9 cellular contexts compared by ENCODE assay signal in the genomic region with DNA sequence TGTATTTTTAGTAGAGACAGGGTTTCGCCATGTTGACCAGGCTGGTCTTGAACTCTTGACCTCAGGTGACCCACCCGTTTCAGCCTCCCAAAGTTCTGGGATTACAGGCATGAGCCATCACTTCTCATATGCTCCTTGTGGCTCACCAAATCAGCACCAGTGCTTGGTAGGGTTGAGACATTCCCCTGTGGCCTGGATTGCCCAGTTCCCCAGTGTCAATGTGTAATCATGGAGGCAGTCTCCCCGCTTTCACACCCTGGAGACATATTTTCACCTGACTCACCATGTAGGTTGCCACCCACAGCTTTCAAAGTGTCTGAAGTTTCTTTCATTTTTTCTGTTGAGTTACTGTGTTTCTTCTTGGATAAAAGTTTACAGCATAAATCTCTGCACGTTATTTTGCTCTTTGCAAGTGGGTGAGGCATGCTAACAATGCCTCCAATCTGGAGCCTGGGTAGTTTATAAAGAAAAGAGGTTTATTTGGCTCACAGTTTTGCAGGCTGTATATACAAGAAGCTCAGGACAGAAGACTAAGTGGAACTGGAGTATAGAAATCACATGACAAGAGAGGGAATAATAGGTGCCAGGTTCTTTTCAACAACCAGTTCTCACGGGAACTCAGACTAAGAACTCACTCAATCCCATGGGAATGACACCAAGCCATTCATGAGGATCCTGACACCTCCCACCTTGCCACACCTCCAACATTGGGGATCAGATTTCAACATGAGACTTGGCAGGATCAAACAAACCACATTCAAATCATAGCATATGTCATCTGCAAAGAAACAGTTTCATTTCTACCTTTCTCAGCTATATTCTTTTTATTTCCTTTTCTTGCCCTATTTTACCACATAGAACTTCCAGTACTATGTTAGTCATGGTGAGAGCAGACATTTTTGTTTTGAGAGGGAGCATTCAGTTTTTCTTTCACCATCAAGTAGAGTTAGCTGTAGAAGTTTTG.
DNase-seq lines count a peak whose midpoint lies in the region; ATAC-seq and TF ChIP-seq lines count a peak whose summit lies in the region.
"Had no signal": no experiment of that assay in that cellular context is flagged by ENCODE, and none has a peak within 500 bp of the region (broad histone marks: within the 10 kb centered on the region; RNA-seq: fewer than 3 reads in every experiment).

No MANE protein-coding gene starts in this region.

- H3K36me3 Mint-ChIP-seq in activated CD8-positive, alpha-beta memory T cell treated with anti-CD3 and anti-CD28 coated beads, Interleukin-2, amount 10 ng/mL, durations not matched to agents 7 days and 5 days = peaks cover 29% of the 10 kb centered on the region
- peaks cover 10% of the 10 kb centered on the region for H3K36me3 Mint-ChIP-seq in effector memory CD8-positive, alpha-beta T cell (ENCODE audit: insufficient read depth)
- H3K36me3 Mint-ChIP-seq in endothelial cell (ENCODE audit: low read depth, unreplicated experiment) = peaks cover 20% of the 10 kb centered on the region

- ATAC-seq in activated CD8-positive, alpha-beta memory T cell treated with anti-CD3 and anti-CD28 coated beads, Interleukin-2, amount 10 ng/mL, durations not matched to agents 7 days and 5 days = peak; percentile 58
- peak; percentile 83 for ATAC-seq in effector memory CD8-positive, alpha-beta T cell (replicated peaks)
- peak; percentile 83 for ATAC-seq in stimulated activated naive CD8-positive, alpha-beta T cell treated with anti-CD3 and anti-CD28 coated beads, Interleukin-15, Interleukin-2, amounts not matched to agents 100 U/mL and 50 U/mL, for 24 hours
- no peak for ATAC-seq in HG03139 (IDR thresholded peaks at IDR 0.05; ENCODE audit: unreplicated experiment)

- CTCF ChIA-PET in activated CD8-positive, alpha-beta memory T cell treated with anti-CD3 and anti-CD28 coated beads, Interleukin-2, amount 10 ng/mL, durations not matched to agents 7 days and 5 days (lab: Charles Lee) = no interaction called here

- no peak for DNase-seq in activated CD8-positive, alpha-beta memory T cell treated with anti-CD3 and anti-CD28 coated beads, Interleukin-2, amount 10 ng/mL, durations not matched to agents 7 days and 5 days
- no peak for DNase-seq in activated CD8-positive, alpha-beta memory T cell treated with anti-CD3 and anti-CD28 coated beads, Interleukin-2, amount 50 U/mL, for 4 hours
- DNase-seq in NCI-H526 (lab: John Stamatoyannopoulos, UW) = peak; percentile 81 to 85
- no peak for DNase-seq in effector memory CD8-positive, alpha-beta T cell
- DNase-seq in stimulated activated naive CD8-positive, alpha-beta T cell treated with anti-CD3 and anti-CD28 coated beads, Interleukin-15, Interleukin-2, amounts not matched to agents 100 U/mL and 50 U/mL, for 24 hours = peak; percentile 15
- no peak for DNase-seq in endothelial cell (ENCODE audit: low spot score)
- DNase-seq in cerebellar cortex (ENCODE audit: low spot score) = no peak
- DNase-seq: DMS153 had no signal

- no peaks in the 10 kb centered on the region for H3K9me3 Mint-ChIP-seq in activated CD8-positive, alpha-beta memory T cell treated with anti-CD3 and anti-CD28 coated beads, Interleukin-2, amount 10 ng/mL, durations not matched to agents 7 days and 5 days (ENCODE audit: low read depth)
- no peaks in the 10 kb centered on the region for H3K9me3 Mint-ChIP-seq in effector memory CD8-positive, alpha-beta T cell
- no peaks in the 10 kb centered on the region for H3K9me3 Mint-ChIP-seq in endothelial cell (ENCODE audit: unreplicated experiment)

- H3K4me3 Mint-ChIP-seq in activated CD8-positive, alpha-beta memory T cell treated with anti-CD3 and anti-CD28 coated beads, Interleukin-2, amount 10 ng/mL, durations not matched to agents 7 days and 5 days = no peak overlapping the region
- peak overlapping the region; percentile 22 to 48 for H3K4me3 Mint-ChIP-seq in effector memory CD8-positive, alpha-beta T cell
- H3K4me3 Mint-ChIP-seq in endothelial cell (ENCODE audit: unreplicated experiment) = no peak overlapping the region

- peaks cover 28% of the 10 kb centered on the region for H3K4me1 Mint-ChIP-seq in activated CD8-positive, alpha-beta memory T cell treated with anti-CD3 and anti-CD28 coated beads, Interleukin-2, amount 10 ng/mL, durations not matched to agents 7 days and 5 days
- H3K4me1 Mint-ChIP-seq in effector memory CD8-positive, alpha-beta T cell (ENCODE audit: low read depth in 2 of 2) = peaks cover 50 to 54% of the 10 kb centered on the region in 2 donors
- H3K4me1 Mint-ChIP-seq in endothelial cell (ENCODE audit: unreplicated experiment) = no peaks in the 10 kb centered on the region

- TF ChIP-seq CTCF in endothelial cell (IDR thresholded peaks at IDR 0.05; ENCODE audit: unreplicated experiment) = no peak

- H3K27ac Mint-ChIP-seq in activated CD8-positive, alpha-beta memory T cell treated with anti-CD3 and anti-CD28 coated beads, Interleukin-2, amount 10 ng/mL, durations not matched to agents 7 days and 5 days = peak overlapping the region; percentile 64
- peak overlapping the region; percentile 91 to 93 for H3K27ac Mint-ChIP-seq in effector memory CD8-positive, alpha-beta T cell
- no peak overlapping the region for H3K27ac Mint-ChIP-seq in endothelial cell (ENCODE audit: unreplicated experiment)

- H3K27me3 Mint-ChIP-seq in activated CD8-positive, alpha-beta memory T cell treated with anti-CD3 and anti-CD28 coated beads, Interleukin-2, amount 10 ng/mL, durations not matched to agents 7 days and 5 days = no peaks in the 10 kb centered on the region
- no peaks in the 10 kb centered on the region for H3K27me3 Mint-ChIP-seq in effector memory CD8-positive, alpha-beta T cell
- H3K27me3 Mint-ChIP-seq in endothelial cell (ENCODE audit: unreplicated experiment) = peaks cover 2% of the 10 kb centered on the region

Comparison
In these comparisons a context has a peak if more than half of its experiments do, and no peak if none do; other contexts are left out.
1. DNase-seq: peak in NCI-H526 (2 of 2) and stimulated activated naive CD8-positive, alpha-beta T cell treated with anti-CD3 and anti-CD28 coated beads, Interleukin-15, Interleukin-2, amounts not matched to agents 100 U/mL and 50 U/mL, for 24 hours (single experiment); none in activated CD8-positive, alpha-beta memory T cell treated with anti-CD3 and anti-CD28 coated beads, Interleukin-2, amount 10 ng/mL, durations not matched to agents 7 days and 5 days (single experiment), activated CD8-positive, alpha-beta memory T cell treated with anti-CD3 and anti-CD28 coated beads, Interleukin-2, amount 50 U/mL, for 4 hours (single experiment), effector memory CD8-positive, alpha-beta T cell (0 of 3), endothelial cell (single experiment) and cerebellar cortex (single experiment).
2. H3K4me3 Mint-ChIP-seq: peak in effector memory CD8-positive, alpha-beta T cell (2 of 2); none in activated CD8-positive, alpha-beta memory T cell treated with anti-CD3 and anti-CD28 coated beads, Interleukin-2, amount 10 ng/mL, durations not matched to agents 7 days and 5 days (single experiment) and endothelial cell (single experiment).